Comparison of ENCODE assay signal across 2 cellular contexts in genomic region chr16:66315210-66315825, GRCh38.
TF ChIP-seq lines count a peak whose summit lies in the region.

No MANE protein-coding gene starts in this region.

TF ChIP-seq in HCT116, 20 proteins besides CTCF, POLR2A, EP300 and RAD21 (continued from another document):
- TF ChIP-seq, protein P1, sequence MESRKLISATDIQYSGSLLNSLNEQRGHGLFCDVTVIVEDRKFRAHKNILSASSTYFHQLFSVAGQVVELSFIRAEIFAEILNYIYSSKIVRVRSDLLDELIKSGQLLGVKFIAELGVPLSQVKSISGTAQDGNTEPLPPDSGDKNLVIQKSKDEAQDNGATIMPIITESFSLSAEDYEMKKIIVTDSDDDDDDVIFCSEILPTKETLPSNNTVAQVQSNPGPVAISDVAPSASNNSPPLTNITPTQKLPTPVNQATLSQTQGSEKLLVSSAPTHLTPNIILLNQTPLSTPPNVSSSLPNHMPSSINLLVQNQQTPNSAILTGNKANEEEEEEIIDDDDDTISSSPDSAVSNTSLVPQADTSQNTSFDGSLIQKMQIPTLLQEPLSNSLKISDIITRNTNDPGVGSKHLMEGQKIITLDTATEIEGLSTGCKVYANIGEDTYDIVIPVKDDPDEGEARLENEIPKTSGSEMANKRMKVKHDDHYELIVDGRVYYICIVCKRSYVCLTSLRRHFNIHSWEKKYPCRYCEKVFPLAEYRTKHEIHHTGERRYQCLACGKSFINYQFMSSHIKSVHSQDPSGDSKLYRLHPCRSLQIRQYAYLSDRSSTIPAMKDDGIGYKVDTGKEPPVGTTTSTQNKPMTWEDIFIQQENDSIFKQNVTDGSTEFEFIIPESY (IDR thresholded peaks at IDR 0.05; ENCODE audit: extremely low read depth, insufficient replicate concordance, low read length): no peak
- TF ChIP-seq SP1 (IDR thresholded peaks at IDR 0.05; ENCODE audit: low read depth) (no peak), CBX3 (IDR thresholded peaks at IDR 0.05; ENCODE audit: low read depth) (no peak), EZH2phosphoT487 (IDR thresholded peaks at IDR 0.05; ENCODE audit: borderline replicate concordance) (no peak), FOSL1 (IDR thresholded peaks at IDR 0.05; ENCODE audit: low read depth) (no peak), YY1 (IDR thresholded peaks at IDR 0.05; ENCODE audit: extremely low read depth, insufficient replicate concordance, low read depth, low read length) (no peak), ZNF274 (IDR thresholded peaks at IDR 0.05; ENCODE audit: low read depth, low read length) (no peak), EZH2 (IDR thresholded peaks at IDR 0.05) (no peak), SIN3A (IDR thresholded peaks at IDR 0.05; ENCODE audit: low read depth) (no peak), POLR2AphosphoS5 (IDR thresholded peaks at IDR 0.05; ENCODE audit: low read depth, low read length) (no peak), JUND (IDR thresholded peaks at IDR 0.05) (no peak)
- TF ChIP-seq, protein P2, sequence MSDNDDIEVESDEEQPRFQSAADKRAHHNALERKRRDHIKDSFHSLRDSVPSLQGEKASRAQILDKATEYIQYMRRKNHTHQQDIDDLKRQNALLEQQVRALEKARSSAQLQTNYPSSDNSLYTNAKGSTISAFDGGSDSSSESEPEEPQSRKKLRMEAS (IDR thresholded peaks at IDR 0.05): no peak
- TF ChIP-seq, protein P3, sequence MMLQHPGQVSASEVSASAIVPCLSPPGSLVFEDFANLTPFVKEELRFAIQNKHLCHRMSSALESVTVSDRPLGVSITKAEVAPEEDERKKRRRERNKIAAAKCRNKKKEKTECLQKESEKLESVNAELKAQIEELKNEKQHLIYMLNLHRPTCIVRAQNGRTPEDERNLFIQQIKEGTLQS (IDR thresholded peaks at IDR 0.05): no peak
- TF ChIP-seq, protein P4, sequence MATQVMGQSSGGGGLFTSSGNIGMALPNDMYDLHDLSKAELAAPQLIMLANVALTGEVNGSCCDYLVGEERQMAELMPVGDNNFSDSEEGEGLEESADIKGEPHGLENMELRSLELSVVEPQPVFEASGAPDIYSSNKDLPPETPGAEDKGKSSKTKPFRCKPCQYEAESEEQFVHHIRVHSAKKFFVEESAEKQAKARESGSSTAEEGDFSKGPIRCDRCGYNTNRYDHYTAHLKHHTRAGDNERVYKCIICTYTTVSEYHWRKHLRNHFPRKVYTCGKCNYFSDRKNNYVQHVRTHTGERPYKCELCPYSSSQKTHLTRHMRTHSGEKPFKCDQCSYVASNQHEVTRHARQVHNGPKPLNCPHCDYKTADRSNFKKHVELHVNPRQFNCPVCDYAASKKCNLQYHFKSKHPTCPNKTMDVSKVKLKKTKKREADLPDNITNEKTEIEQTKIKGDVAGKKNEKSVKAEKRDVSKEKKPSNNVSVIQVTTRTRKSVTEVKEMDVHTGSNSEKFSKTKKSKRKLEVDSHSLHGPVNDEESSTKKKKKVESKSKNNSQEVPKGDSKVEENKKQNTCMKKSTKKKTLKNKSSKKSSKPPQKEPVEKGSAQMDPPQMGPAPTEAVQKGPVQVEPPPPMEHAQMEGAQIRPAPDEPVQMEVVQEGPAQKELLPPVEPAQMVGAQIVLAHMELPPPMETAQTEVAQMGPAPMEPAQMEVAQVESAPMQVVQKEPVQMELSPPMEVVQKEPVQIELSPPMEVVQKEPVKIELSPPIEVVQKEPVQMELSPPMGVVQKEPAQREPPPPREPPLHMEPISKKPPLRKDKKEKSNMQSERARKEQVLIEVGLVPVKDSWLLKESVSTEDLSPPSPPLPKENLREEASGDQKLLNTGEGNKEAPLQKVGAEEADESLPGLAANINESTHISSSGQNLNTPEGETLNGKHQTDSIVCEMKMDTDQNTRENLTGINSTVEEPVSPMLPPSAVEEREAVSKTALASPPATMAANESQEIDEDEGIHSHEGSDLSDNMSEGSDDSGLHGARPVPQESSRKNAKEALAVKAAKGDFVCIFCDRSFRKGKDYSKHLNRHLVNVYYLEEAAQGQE (IDR thresholded peaks at IDR 0.05; ENCODE audit: low read depth): no peak

TF ChIP-seq in SK-N-SH, 30 proteins besides CTCF, POLR2A, EP300 and RAD21 (continued from another document):
- TF ChIP-seq, protein P5, sequence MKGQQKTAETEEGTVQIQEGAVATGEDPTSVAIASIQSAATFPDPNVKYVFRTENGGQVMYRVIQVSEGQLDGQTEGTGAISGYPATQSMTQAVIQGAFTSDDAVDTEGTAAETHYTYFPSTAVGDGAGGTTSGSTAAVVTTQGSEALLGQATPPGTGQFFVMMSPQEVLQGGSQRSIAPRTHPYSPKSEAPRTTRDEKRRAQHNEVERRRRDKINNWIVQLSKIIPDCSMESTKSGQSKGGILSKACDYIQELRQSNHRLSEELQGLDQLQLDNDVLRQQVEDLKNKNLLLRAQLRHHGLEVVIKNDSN (IDR thresholded peaks at IDR 0.05; ENCODE audit: borderline replicate concordance, low read depth): no peak
- TF ChIP-seq EZH2phosphoT487 (IDR thresholded peaks at IDR 0.05; ENCODE audit: borderline replicate concordance, low read depth) (no peak), SMC3 (IDR thresholded peaks at IDR 0.05; ENCODE audit: low read depth, low read length) (peak; percentile 69), FOXJ3 (CRISPR knock-in tag; IDR thresholded peaks at IDR 0.05) (no peak), FOSL2 (IDR thresholded peaks at IDR 0.05; ENCODE audit: borderline replicate concordance, low read depth) (no peak), RXRA (IDR thresholded peaks at IDR 0.05; ENCODE audit: borderline replicate concordance, low read depth) (no peak), FOXM1 (IDR thresholded peaks at IDR 0.05; ENCODE audit: low read depth) (no peak), RCOR1 (IDR thresholded peaks at IDR 0.05; ENCODE audit: low read length) (0 out of 2 replicates have a peak, but pooled peaks have one; percentile 8), YY1 (IDR thresholded peaks at IDR 0.05; ENCODE audit: low read depth) (no peak), GABPA (IDR thresholded peaks at IDR 0.05; ENCODE audit: low read depth) (no peak), ELF1 (IDR thresholded peaks at IDR 0.05) (no peak)
- TF ChIP-seq, protein P6, sequence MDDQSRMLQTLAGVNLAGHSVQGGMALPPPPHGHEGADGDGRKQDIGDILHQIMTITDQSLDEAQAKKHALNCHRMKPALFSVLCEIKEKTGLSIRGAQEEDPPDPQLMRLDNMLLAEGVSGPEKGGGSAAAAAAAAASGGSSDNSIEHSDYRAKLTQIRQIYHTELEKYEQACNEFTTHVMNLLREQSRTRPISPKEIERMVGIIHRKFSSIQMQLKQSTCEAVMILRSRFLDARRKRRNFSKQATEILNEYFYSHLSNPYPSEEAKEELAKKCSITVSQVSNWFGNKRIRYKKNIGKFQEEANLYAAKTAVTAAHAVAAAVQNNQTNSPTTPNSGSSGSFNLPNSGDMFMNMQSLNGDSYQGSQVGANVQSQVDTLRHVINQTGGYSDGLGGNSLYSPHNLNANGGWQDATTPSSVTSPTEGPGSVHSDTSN (IDR thresholded peaks at IDR 0.05): no peak
